9 cellular contexts compared by ENCODE assay signal in the genomic region with DNA sequence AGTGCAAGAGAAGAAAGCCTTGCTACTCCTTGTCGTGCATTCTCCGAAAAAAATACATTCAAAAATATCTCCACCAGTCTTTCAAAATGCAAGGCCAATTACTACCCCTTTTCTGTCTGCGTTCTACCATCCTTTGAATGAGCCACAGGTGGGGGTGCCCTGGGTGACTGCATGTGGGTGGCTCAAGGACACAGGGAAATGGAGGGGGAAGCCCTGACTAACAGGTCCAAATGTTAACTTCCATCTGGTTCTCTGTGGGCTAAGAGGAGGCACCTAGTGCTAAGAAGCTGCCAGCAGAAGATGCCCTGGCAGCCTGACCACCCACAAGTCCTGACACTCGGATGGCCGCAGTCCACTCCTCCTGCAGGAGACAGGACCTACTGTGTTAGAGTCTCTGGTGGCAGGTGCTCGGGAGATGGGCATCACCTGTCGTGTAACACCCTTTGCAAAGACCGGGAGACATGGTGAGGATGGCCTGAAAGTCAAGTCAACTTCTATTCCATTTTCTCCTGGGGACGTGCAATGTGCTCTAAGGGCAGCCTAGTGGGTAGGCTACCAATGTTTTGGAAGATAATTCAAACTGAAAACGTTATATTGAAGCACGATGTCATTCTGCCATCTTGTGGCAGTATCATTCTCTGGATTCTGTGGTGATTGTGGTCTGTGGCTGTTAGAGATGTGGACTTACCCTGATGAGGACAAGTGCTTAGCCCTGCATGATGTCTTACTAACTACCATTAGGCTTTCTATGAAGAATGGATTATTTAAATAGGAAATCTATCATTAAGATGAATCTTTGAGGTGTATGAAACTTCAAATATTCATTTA. TPM values are rescaled to one million over a fixed set of nuclear protein-coding genes. Genes with fewer than 3 reads are reported as not detected.
DNase-seq lines count a peak whose midpoint lies in the region; ATAC-seq and TF ChIP-seq lines count a peak whose summit lies in the region.
"Had no signal": no experiment of that assay in that cellular context is flagged by ENCODE, and none has a peak within 500 bp of the region (broad histone marks: within the 10 kb centered on the region; RNA-seq: fewer than 3 reads in every experiment).

No MANE protein-coding gene starts in this region.

- DNase-seq in BJ (ENCODE audit: low read depth): no peak
- DNase-seq in NCI-H2171 treated with DMSO at 0.1 percent for 48 hours (lab: John Stamatoyannopoulos, UW): peak; percentile 55
- peak; percentile 42 for DNase-seq in activated naive CD4-positive, alpha-beta T cell treated with anti-CD3 and anti-CD28 coated beads, Interleukin-2, amount 10 ng/mL, durations not matched to agents 7 days and 5 days
- peak; percentile 15 to 55 for DNase-seq in hippocampal formation (lab: John Stamatoyannopoulos, UW)
- DNase-seq in stimulated activated naive CD8-positive, alpha-beta T cell treated with anti-CD3 and anti-CD28 coated beads, Interleukin-15, Interleukin-2, amounts not matched to agents 100 U/mL and 50 U/mL, for 24 hours: no peak
- no peak for DNase-seq in amniotic stem cell (lab: John Stamatoyannopoulos, UW)

- no peaks in the 10 kb centered on the region for H3K36me3 ChIP-seq in BJ (ENCODE audit: control insufficient read depth, insufficient read depth, low read length)

- no peaks in the 10 kb centered on the region for H3K27me3 ChIP-seq in BJ (ENCODE audit: control insufficient read depth, insufficient read depth, low read length)

- no peaks in the 10 kb centered on the region for H3K4me1 Mint-ChIP-seq in activated naive CD4-positive, alpha-beta T cell treated with anti-CD3 and anti-CD28 coated beads, Interleukin-2, amount 10 ng/mL, durations not matched to agents 7 days and 5 days

- no peaks in the 10 kb centered on the region for H3K36me3 Mint-ChIP-seq in activated naive CD4-positive, alpha-beta T cell treated with anti-CD3 and anti-CD28 coated beads, Interleukin-2, amount 10 ng/mL, durations not matched to agents 7 days and 5 days

- no peak overlapping the region for H3K4me3 Mint-ChIP-seq in activated naive CD4-positive, alpha-beta T cell treated with anti-CD3 and anti-CD28 coated beads, Interleukin-2, amount 10 ng/mL, durations not matched to agents 7 days and 5 days

- peaks cover 10% of the 10 kb centered on the region for H3K9me3 Mint-ChIP-seq in activated naive CD4-positive, alpha-beta T cell treated with anti-CD3 and anti-CD28 coated beads, Interleukin-2, amount 10 ng/mL, durations not matched to agents 7 days and 5 days

- no peak overlapping the region for H3K4me3 ChIP-seq in BJ (ENCODE audit: low read depth, low read length)
- H3K4me3 ChIP-seq: SK-N-MC had no signal

- peaks cover 32% of the 10 kb centered on the region for H3K27me3 Mint-ChIP-seq in activated naive CD4-positive, alpha-beta T cell treated with anti-CD3 and anti-CD28 coated beads, Interleukin-2, amount 10 ng/mL, durations not matched to agents 7 days and 5 days

- POLR2A ChIA-PET in BJ (lab: Charles Lee): no interaction called here

- TF ChIP-seq CTCF in BJ (IDR thresholded peaks at IDR 0.05; ENCODE audit: insufficient read depth, low read depth, low read length): peak; percentile 60

- H3K27ac Mint-ChIP-seq in activated naive CD4-positive, alpha-beta T cell treated with anti-CD3 and anti-CD28 coated beads, Interleukin-2, amount 10 ng/mL, durations not matched to agents 7 days and 5 days: no peak overlapping the region

- CTCF ChIA-PET in BJ (lab: Yijun Ruan, JAX): interaction anchor here (0.7 to 6.8 kb wide), 10 partner anchors 9 to 250 kb away, joined by 3 to 95 read pairs (median 4); no protein-coding TSS in a partner anchor
- CTCF ChIA-PET in activated naive CD4-positive, alpha-beta T cell treated with anti-CD3 and anti-CD28 coated beads, Interleukin-2, amount 10 ng/mL, durations not matched to agents 7 days and 5 days (lab: Charles Lee): interaction anchor here (0.7 to 2.6 kb wide), 10 partner anchors 9 to 250 kb away, joined by 3 to 11 read pairs (median 4); a partner anchor contains a TSS

- ATAC-seq in GM18502 (IDR thresholded peaks at IDR 0.05; ENCODE audit: poor library complexity, unreplicated experiment): peak; percentile 96
- ATAC-seq in HG02852 (IDR thresholded peaks at IDR 0.05; ENCODE audit: unreplicated experiment): peak; percentile 86
- ATAC-seq in stimulated activated naive CD8-positive, alpha-beta T cell treated with anti-CD3 and anti-CD28 coated beads, Interleukin-15, Interleukin-2, amounts not matched to agents 100 U/mL and 50 U/mL, for 24 hours: peak; percentile 92

RNA-seq across cellular contexts. Expression of a gene that starts 27.4 kb away (rescaled TPM):
- 27.1 and 39.4 TPM in 2 replicates for polyA plus RNA-seq in BJ (2011; rRNA removed)
- polyA minus RNA-seq in BJ (2011; rRNA and poly(A)+ RNA removed): 67.1 and 121 TPM in 2 replicates

RNA-seq across cellular contexts. Expression of a gene that starts 50.7 kb away (rescaled TPM):
- polyA plus RNA-seq in BJ (2011; rRNA removed): not detected in 2 replicates
- polyA minus RNA-seq in BJ (2011; rRNA and poly(A)+ RNA removed): not detected in 2 replicates

Comparison
In these comparisons a context has a peak if more than half of its experiments do, and no peak if none do; other contexts are left out.
1. DNase-seq: peak in NCI-H2171 treated with DMSO at 0.1 percent for 48 hours (single experiment), activated naive CD4-positive, alpha-beta T cell treated with anti-CD3 and anti-CD28 coated beads, Interleukin-2, amount 10 ng/mL, durations not matched to agents 7 days and 5 days (single experiment) and hippocampal formation (2 of 2); none in BJ (single experiment), stimulated activated naive CD8-positive, alpha-beta T cell treated with anti-CD3 and anti-CD28 coated beads, Interleukin-15, Interleukin-2, amounts not matched to agents 100 U/mL and 50 U/mL, for 24 hours (single experiment) and amniotic stem cell (single experiment).
2. Peak in every context shown above with its lines, with median percentiles within 50 percentile points of each other: ATAC-seq.